In the genomic region with DNA sequence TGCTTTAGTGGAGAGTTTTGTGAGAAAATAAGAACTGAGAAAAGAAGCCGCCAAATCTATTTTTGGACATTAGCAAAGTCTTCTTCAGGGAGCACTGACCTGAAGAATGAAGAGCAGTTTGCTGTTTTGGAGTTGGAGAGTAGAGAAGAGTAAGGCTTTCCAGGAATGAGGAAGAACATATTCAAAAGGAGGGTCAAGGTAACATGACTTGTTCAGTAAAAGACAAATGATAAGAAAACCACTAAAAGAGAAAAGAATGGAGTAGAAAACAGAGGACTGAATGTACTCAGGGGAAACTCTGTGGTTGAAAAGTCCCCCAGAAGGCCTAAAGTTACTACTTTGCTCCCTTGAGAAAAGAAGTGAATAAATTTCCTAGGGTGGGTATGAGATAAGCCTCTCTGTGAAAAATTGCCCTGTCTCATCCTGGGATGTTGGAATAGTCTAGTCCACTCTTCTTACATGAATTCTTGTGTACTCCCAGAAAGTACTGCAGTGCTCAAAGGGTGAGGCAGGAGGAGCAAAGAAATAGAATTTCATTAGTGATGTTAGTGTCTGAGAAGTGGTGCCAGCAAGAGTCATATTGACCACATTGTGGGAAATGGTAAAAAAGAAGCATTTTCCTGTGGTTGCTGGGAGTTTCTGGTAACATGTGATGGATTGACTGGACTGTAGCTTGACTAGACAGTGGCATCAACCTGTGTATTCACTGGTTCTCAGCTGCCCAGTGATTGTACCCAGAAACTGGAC, we compare ENCODE assay signal across 10 cellular contexts. TPM values are rescaled to one million over a fixed set of nuclear protein-coding genes. Genes with fewer than 3 reads are reported as not detected.
DNase-seq lines count a peak whose midpoint lies in the region; ATAC-seq and TF ChIP-seq lines count a peak whose summit lies in the region.
"Had no signal": no experiment of that assay in that cellular context is flagged by ENCODE, and none has a peak within 500 bp of the region (broad histone marks: within the 10 kb centered on the region; RNA-seq: fewer than 3 reads in every experiment).

No MANE protein-coding gene starts in this region.

- DNase-seq in Caco-2: no peak
- peak; percentile 83 for DNase-seq in amniotic epithelial cell (ENCODE audit: low read depth)
- no peak for DNase-seq in left colon
- DNase-seq in NCI-H2196 (lab: John Stamatoyannopoulos, UW; ENCODE audit: unreplicated experiment): no peak
- DNase-seq in stimulated activated CD4-positive, alpha-beta T cell treated with anti-CD3 and anti-CD28 coated beads, Interleukin-4, amount 100 ng/mL, for 4 hours: no peak
- no peak for DNase-seq in naive thymus-derived CD4-positive, alpha-beta T cell
- DNase-seq: NCI-H2171 had no signal

- H3K4me1 Mint-ChIP-seq in Caco-2 (ENCODE audit: low read depth, unreplicated experiment): peaks cover 8% of the 10 kb centered on the region
- H3K4me1 Mint-ChIP-seq in naive thymus-derived CD4-positive, alpha-beta T cell: peaks cover 25 to 65% (median 44%) of the 10 kb centered on the region in 7 donors

- peak; percentile 68 for ATAC-seq in GM19397 (IDR thresholded peaks at IDR 0.05; ENCODE audit: unreplicated experiment)
- peak; percentile 69 for ATAC-seq in HG03108 (IDR thresholded peaks at IDR 0.05; ENCODE audit: unreplicated experiment)
- no peak for ATAC-seq in left colon
- no peak for ATAC-seq in naive thymus-derived CD4-positive, alpha-beta T cell

- H3K4me3 Mint-ChIP-seq in Caco-2 (ENCODE audit: unreplicated experiment): no peak overlapping the region
- no peak overlapping the region for H3K4me3 Mint-ChIP-seq in naive thymus-derived CD4-positive, alpha-beta T cell
- H3K4me3 Mint-ChIP-seq: activated T-helper 1 cell treated with anti-CD3 and anti-CD28 coated beads, Interleukin-12 subunit alpha, Interleukin-12 subunit beta, Interleukin-2, Interleukin-4 antibody, amounts not matched to agents 30 ng/mL and 10 ng/mL and 1 ng/mL, durations not matched to agents 14 hours and 24 hours and 36 hours had no signal

- H3K4me1 ChIP-seq in Caco-2: 0 out of 2 replicates have a peak, but pooled peaks cover 13% of the 10 kb centered on the region
- peaks cover 0 to 4% of the 10 kb centered on the region in 2 donors for H3K4me1 ChIP-seq in naive thymus-derived CD4-positive, alpha-beta T cell (ENCODE audit: control insufficient read depth in 2 of 2, insufficient read depth in 2 of 2, low read length in 2 of 2)

- no peaks in the 10 kb centered on the region for H3K36me3 ChIP-seq in Caco-2 (ENCODE audit: control insufficient read depth, insufficient read depth, low read length)
- H3K36me3 ChIP-seq in naive thymus-derived CD4-positive, alpha-beta T cell (ENCODE audit: control insufficient read depth in 2 of 3, insufficient read depth in 3 of 3, low read length in 3 of 3): no peaks in the 10 kb centered on the region

- no peak overlapping the region for H3K27ac ChIP-seq in naive thymus-derived CD4-positive, alpha-beta T cell (ENCODE audit: low read depth, low read length)

- no peaks in the 10 kb centered on the region for H3K36me3 Mint-ChIP-seq in Caco-2 (ENCODE audit: insufficient read depth, unreplicated experiment)
- H3K36me3 Mint-ChIP-seq in naive thymus-derived CD4-positive, alpha-beta T cell: peaks cover 3 to 17% (median 12%) of the 10 kb centered on the region in 5 donors

- BruUV-seq in Caco-2 (replicated peaks; lab: Mats Ljungman, UMichigan): no TSS peak

- no peaks in the 10 kb centered on the region for H3K9me3 Mint-ChIP-seq in Caco-2 (ENCODE audit: unreplicated experiment)
- H3K9me3 Mint-ChIP-seq in naive thymus-derived CD4-positive, alpha-beta T cell: peaks cover 0 to 9% (median 2%) of the 10 kb centered on the region in 11 donors
- H3K9me3 Mint-ChIP-seq: activated T-helper 1 cell treated with anti-CD3 and anti-CD28 coated beads, Interleukin-12 subunit alpha, Interleukin-12 subunit beta, Interleukin-2, Interleukin-4 antibody, amounts not matched to agents 30 ng/mL and 10 ng/mL and 1 ng/mL, durations not matched to agents 14 hours and 24 hours and 36 hours had no signal

- H3K27ac Mint-ChIP-seq in Caco-2 (ENCODE audit: unreplicated experiment): peak overlapping the region; percentile 24
- H3K27ac Mint-ChIP-seq in naive thymus-derived CD4-positive, alpha-beta T cell: peak overlapping the region in 3 of 9 donors; percentile 14 to 35 (median 22)
- H3K27ac Mint-ChIP-seq: activated T-helper 1 cell treated with anti-CD3 and anti-CD28 coated beads, Interleukin-12 subunit alpha, Interleukin-12 subunit beta, Interleukin-2, Interleukin-4 antibody, amounts not matched to agents 30 ng/mL and 10 ng/mL and 1 ng/mL, durations not matched to agents 14 hours and 24 hours and 36 hours had no signal

- intact Hi-C loops in Caco-2 (cut with micrococcal nuclease; ENCODE audit: unreplicated experiment) (no loop called here), left colon (cut with DNase I, micrococcal nuclease) (no loop called here)
- intact Hi-C loops in naive thymus-derived CD4-positive, alpha-beta T cell (cut with micrococcal nuclease): no loop called here

- no peaks in the 10 kb centered on the region for H3K27me3 ChIP-seq in Caco-2 (replicated peaks; ENCODE audit: control insufficient read depth, insufficient read depth, low read length)
- H3K27me3 ChIP-seq in naive thymus-derived CD4-positive, alpha-beta T cell (ENCODE audit: control insufficient read depth in 2 of 2, insufficient read depth in 2 of 2, low read length in 2 of 2): no peaks in the 10 kb centered on the region

- CTCF ChIA-PET in Caco-2 (lab: Charles Lee): no interaction called here
- CTCF ChIA-PET in naive thymus-derived CD4-positive, alpha-beta T cell (lab: Charles Lee): no interaction called here

- no peak for TF ChIP-seq CTCF in Caco-2 (IDR thresholded peaks at IDR 0.05; ENCODE audit: insufficient read depth in 1 of 2, low read depth in 1 of 2, low read length in 1 of 2, severe bottlenecking in 1 of 2, unreplicated experiment in 1 of 2)

- H3K27me3 Mint-ChIP-seq in Caco-2 (ENCODE audit: insufficient read depth, unreplicated experiment): no peaks in the 10 kb centered on the region
- H3K27me3 Mint-ChIP-seq in naive thymus-derived CD4-positive, alpha-beta T cell: no peaks in the 10 kb centered on the region

- POLR2A ChIA-PET in Caco-2 (lab: Charles Lee): no interaction called here
- POLR2A ChIA-PET in naive thymus-derived CD4-positive, alpha-beta T cell (lab: Charles Lee): no interaction called here

- H3K9me3 ChIP-seq in Caco-2: no peaks in the 10 kb centered on the region
- H3K9me3 ChIP-seq in naive thymus-derived CD4-positive, alpha-beta T cell (ENCODE audit: control insufficient read depth in 2 of 3, low read length in 3 of 3): no peaks in the 10 kb centered on the region

- H3K4me3 ChIP-seq in Caco-2 (ENCODE audit: low read depth, low read length): no peak overlapping the region
- H3K4me3 ChIP-seq in naive thymus-derived CD4-positive, alpha-beta T cell (ENCODE audit: low read length): no peak overlapping the region

RNA-seq across cellular contexts. Expression of gene MBD5, which starts 27.8 kb away (rescaled TPM):
- total RNA-seq in Caco-2 (2022) (23.7 and 27.5 TPM in 2 replicates), left colon (10 to 100 TPM; 29.8 to 34.4 TPM)
- 10 to 100 TPM; 54.6 to 76.8 (median 69.1) TPM for total RNA-seq in naive thymus-derived CD4-positive, alpha-beta T cell
- 10 to 100 TPM; 14.6 to 22.9 TPM for polyA plus RNA-seq in naive thymus-derived CD4-positive, alpha-beta T cell

RNA-seq across cellular contexts. Expression of gene ORC4, which starts 28.1 kb away (rescaled TPM):
- total RNA-seq in Caco-2 (2022) (56.3 and 59.9 TPM in 2 replicates), left colon (10 to 100 TPM; 37.9 to 48.6 TPM)
- 10 to 100 TPM; 34.1 to 63.7 (median 44.8) TPM for total RNA-seq in naive thymus-derived CD4-positive, alpha-beta T cell
- polyA plus RNA-seq in naive thymus-derived CD4-positive, alpha-beta T cell: 10 to 100 TPM; 46.5 to 46.9 TPM

Comparison
In these comparisons a context has a peak if more than half of its experiments do, and no peak if none do; other contexts are left out.
1. ATAC-seq: peak in GM19397 (single experiment) and HG03108 (single experiment); none in left colon (single experiment) and naive thymus-derived CD4-positive, alpha-beta T cell (single experiment).